In the genomic region with DNA sequence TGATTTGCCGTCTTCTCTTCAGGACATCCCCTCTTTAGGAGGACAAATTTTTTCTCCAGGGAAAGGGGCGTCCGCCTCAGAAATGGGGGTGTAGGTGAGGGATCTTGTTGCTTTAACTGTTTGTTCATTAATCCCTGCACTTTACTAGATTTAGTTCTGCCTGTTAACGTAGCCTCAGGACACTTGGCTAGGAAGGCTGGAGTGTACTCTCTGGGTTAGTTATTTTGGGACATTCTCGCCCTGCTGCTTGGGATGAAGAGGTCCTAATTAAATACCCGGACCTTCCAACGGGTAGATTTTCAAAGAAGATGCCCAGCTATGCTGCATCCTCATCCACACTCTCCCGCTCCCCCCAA, we compare ENCODE assay signal across 1 cellular context.
TF ChIP-seq lines count a peak whose summit lies in the region.

No MANE protein-coding gene starts in this region.

TF ChIP-seq in GM23338, 12 proteins besides CTCF, POLR2A, EP300 and RAD21 (continued from another document):
- TF ChIP-seq, protein P1, sequence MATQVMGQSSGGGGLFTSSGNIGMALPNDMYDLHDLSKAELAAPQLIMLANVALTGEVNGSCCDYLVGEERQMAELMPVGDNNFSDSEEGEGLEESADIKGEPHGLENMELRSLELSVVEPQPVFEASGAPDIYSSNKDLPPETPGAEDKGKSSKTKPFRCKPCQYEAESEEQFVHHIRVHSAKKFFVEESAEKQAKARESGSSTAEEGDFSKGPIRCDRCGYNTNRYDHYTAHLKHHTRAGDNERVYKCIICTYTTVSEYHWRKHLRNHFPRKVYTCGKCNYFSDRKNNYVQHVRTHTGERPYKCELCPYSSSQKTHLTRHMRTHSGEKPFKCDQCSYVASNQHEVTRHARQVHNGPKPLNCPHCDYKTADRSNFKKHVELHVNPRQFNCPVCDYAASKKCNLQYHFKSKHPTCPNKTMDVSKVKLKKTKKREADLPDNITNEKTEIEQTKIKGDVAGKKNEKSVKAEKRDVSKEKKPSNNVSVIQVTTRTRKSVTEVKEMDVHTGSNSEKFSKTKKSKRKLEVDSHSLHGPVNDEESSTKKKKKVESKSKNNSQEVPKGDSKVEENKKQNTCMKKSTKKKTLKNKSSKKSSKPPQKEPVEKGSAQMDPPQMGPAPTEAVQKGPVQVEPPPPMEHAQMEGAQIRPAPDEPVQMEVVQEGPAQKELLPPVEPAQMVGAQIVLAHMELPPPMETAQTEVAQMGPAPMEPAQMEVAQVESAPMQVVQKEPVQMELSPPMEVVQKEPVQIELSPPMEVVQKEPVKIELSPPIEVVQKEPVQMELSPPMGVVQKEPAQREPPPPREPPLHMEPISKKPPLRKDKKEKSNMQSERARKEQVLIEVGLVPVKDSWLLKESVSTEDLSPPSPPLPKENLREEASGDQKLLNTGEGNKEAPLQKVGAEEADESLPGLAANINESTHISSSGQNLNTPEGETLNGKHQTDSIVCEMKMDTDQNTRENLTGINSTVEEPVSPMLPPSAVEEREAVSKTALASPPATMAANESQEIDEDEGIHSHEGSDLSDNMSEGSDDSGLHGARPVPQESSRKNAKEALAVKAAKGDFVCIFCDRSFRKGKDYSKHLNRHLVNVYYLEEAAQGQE (IDR thresholded peaks at IDR 0.05; ENCODE audit: unreplicated experiment) = no peak
- no peak for TF ChIP-seq STAT1 (IDR thresholded peaks at IDR 0.05; ENCODE audit: unreplicated experiment)
- no peak for TF ChIP-seq ZNF114 (CRISPR knock-in tag; IDR thresholded peaks at IDR 0.05)
- TF ChIP-seq CREB1 (CRISPR knock-in tag; IDR thresholded peaks at IDR 0.05; ENCODE audit: low read depth) = no peak
- no peak for TF ChIP-seq JUNB (IDR thresholded peaks at IDR 0.05; ENCODE audit: unreplicated experiment)
